ENCODE assay signal across 8 cellular contexts in genomic region chr1:42681771-42682483, GRCh38. TPM values are rescaled to one million over a fixed set of nuclear protein-coding genes. Genes with fewer than 3 reads are reported as not detected.
DNase-seq lines count a peak whose midpoint lies in the region; ATAC-seq and TF ChIP-seq lines count a peak whose summit lies in the region.

Gene YBX1, plus strand, starts transcription at chr1:42682418. Its CDS starts 148 bp downstream, at chr1:42682566.

- peak within 1 kb of the TSS; percentile 92 for H3K4me3 ChIP-seq in HFF-Myc (replicated peaks; ENCODE audit: low read depth, low read length)
- peak within 1 kb of the TSS; percentile 94 to 99 for H3K4me3 ChIP-seq in gastroesophageal sphincter
- H3K4me3 ChIP-seq in neutrophil (ENCODE audit: low read depth in 1 of 2, low read length in 1 of 2), result peak within 1 kb of the TSS; percentile 76 to 79

- H3K27ac Mint-ChIP-seq in activated naive CD4-positive, alpha-beta T cell treated with anti-CD3 and anti-CD28 coated beads for 36 hours, result peak within 1 kb of the TSS; percentile 97

- no peak for TF ChIP-seq EP300 in gastroesophageal sphincter (IDR thresholded peaks at IDR 0.05)

- H3K36me3 Mint-ChIP-seq in activated naive CD4-positive, alpha-beta T cell treated with anti-CD3 and anti-CD28 coated beads for 36 hours (ENCODE audit: low read depth), result peaks cover 34% of the 10 kb centered on the region

- TF ChIP-seq CTCF in HFF-Myc (IDR thresholded peaks at IDR 0.05; ENCODE audit: low read depth, low read length, missing control alignments) (no peak), gastroesophageal sphincter (IDR thresholded peaks at IDR 0.05) (no peak), neutrophil (IDR thresholded peaks at IDR 0.05) (peak; percentile 14)

- intact Hi-C loops in activated naive CD4-positive, alpha-beta T cell treated with anti-CD3 and anti-CD28 coated beads for 36 hours (cut with micrococcal nuclease), result loop anchor here (1.0 to 10.0 kb wide), 9 partner anchors 24 to 400 kb away; partner anchors contain the start of genes C1orf50, CCDC30, ERMAP and FOXJ3

- TF ChIP-seq POLR2A in gastroesophageal sphincter (IDR thresholded peaks at IDR 0.05), result peak; percentile 74 to 76

- 0% methylated on average over 3 to 17 of the region's 53 CpGs for WGBS in gastroesophageal sphincter (ENCODE audit: low coverage in 1 of 2), 2 donors

- H3K36me3 ChIP-seq in gastroesophageal sphincter (peaks cover 0 to 7% of the 10 kb centered on the region in 2 donors), neutrophil (no peaks in the 10 kb centered on the region)

- no peaks in the 10 kb centered on the region for H3K9me3 Mint-ChIP-seq in activated naive CD4-positive, alpha-beta T cell treated with anti-CD3 and anti-CD28 coated beads for 36 hours

- CTCF ChIA-PET in activated naive CD4-positive, alpha-beta T cell treated with anti-CD3 and anti-CD28 coated beads for 36 hours (lab: Charles Lee), result interaction anchor here (1.0 kb wide), 1 partner anchor 10 kb away, joined by 3 read pairs; no protein-coding TSS in a partner anchor

- H3K27me3 ChIP-seq in gastroesophageal sphincter (no peaks in the 10 kb centered on the region), neutrophil (no peaks in the 10 kb centered on the region)

- H3K9me3 ChIP-seq in gastroesophageal sphincter, result no peaks in the 10 kb centered on the region
- H3K9me3 ChIP-seq in neutrophil, result no peaks in the 10 kb centered on the region

- ATAC-seq in gastroesophageal sphincter, result peak; percentile 98

- peak; percentile 99 for DNase-seq in GM03348 (ENCODE audit: low spot score)
- DNase-seq in HFF-Myc (ENCODE audit: extremely low read depth, low read depth), result peak; percentile 98
- peak; percentile 99 for DNase-seq in NAMALWA (ENCODE audit: low spot score)
- DNase-seq in SK-N-DZ (ENCODE audit: low spot score), result peak; percentile 98
- peak; percentile 97 for DNase-seq in activated naive CD4-positive, alpha-beta T cell treated with anti-CD3 and anti-CD28 coated beads for 36 hours
- DNase-seq in substantia nigra (lab: John Stamatoyannopoulos, UW), result peak; percentile 69 to 97 (median 93)

- peak within 1 kb of the TSS; percentile 91 to 98 (median 98) for H3K27ac ChIP-seq in gastroesophageal sphincter
- peak within 1 kb of the TSS; percentile 92 for H3K27ac ChIP-seq in neutrophil
- H3K27ac ChIP-seq in substantia nigra (ENCODE audit: low read depth, low read length, poor library complexity, severe bottlenecking), result peak within 1 kb of the TSS; percentile 81

- peaks cover 12 to 58% (median 36%) of the 10 kb centered on the region in 3 donors for H3K4me1 ChIP-seq in gastroesophageal sphincter
- H3K4me1 ChIP-seq in neutrophil (ENCODE audit: control insufficient read depth in 1 of 2, insufficient read depth in 1 of 2, low read depth in 1 of 2, low read length in 1 of 2), result peaks cover 31 to 34% of the 10 kb centered on the region in 2 experiments

- peaks cover 42% of the 10 kb centered on the region for H3K4me1 Mint-ChIP-seq in activated naive CD4-positive, alpha-beta T cell treated with anti-CD3 and anti-CD28 coated beads for 36 hours (ENCODE audit: low read depth)

- H3K27me3 Mint-ChIP-seq in activated naive CD4-positive, alpha-beta T cell treated with anti-CD3 and anti-CD28 coated beads for 36 hours (ENCODE audit: low read depth), result no peaks in the 10 kb centered on the region

- peak within 1 kb of the TSS; percentile 97 for H3K4me3 Mint-ChIP-seq in activated naive CD4-positive, alpha-beta T cell treated with anti-CD3 and anti-CD28 coated beads for 36 hours

RNA-seq across cellular contexts. Expression of gene YBX1, which starts in this region (rescaled TPM):
- 713 and 780 TPM in 2 replicates for polyA plus RNA-seq in SK-N-DZ (2014; cell fraction: cytosol; rRNA removed)
- 300 and 422 TPM in 2 replicates for polyA plus RNA-seq in SK-N-DZ (2014; cell fraction: nucleus; rRNA removed)
- 1,000 to 10,000 TPM; 1,773 to 1,887 TPM for total RNA-seq in activated naive CD4-positive, alpha-beta T cell treated with anti-CD3 and anti-CD28 coated beads for 36 hours
- total RNA-seq in gastroesophageal sphincter, result 100 to 1,000 TPM; 625 to 985 (median 777) TPM

Comparison
In these comparisons a context has a peak if more than half of its experiments do, and no peak if none do; other contexts are left out.
1. Peak in every context shown above with its lines: DNase-seq, ATAC-seq, H3K4me3 ChIP-seq and H3K27ac ChIP-seq.